In genomic region chr14:95318399-95318834, GRCh38 we compare ENCODE assay signal across 1 cellular context.
TF ChIP-seq lines count a peak whose summit lies in the region.

No MANE protein-coding gene starts in this region.

TF ChIP-seq in WTC11, 78 proteins besides CTCF, POLR2A, EP300 and RAD21 (continued from another document):
- TF ChIP-seq PREB (CRISPR knock-in tag; IDR thresholded peaks at IDR 0.05; ENCODE audit: borderline replicate concordance) (no peak), ZNF317 (CRISPR knock-in tag; IDR thresholded peaks at IDR 0.05; ENCODE audit: borderline replicate concordance, low read depth) (no peak), ZNF219 (CRISPR knock-in tag; IDR thresholded peaks at IDR 0.05; ENCODE audit: borderline replicate concordance) (no peak), SMAD3 (CRISPR knock-in tag; IDR thresholded peaks at IDR 0.05; ENCODE audit: borderline replicate concordance) (no peak), OVOL2 (CRISPR knock-in tag; IDR thresholded peaks at IDR 0.05; ENCODE audit: borderline replicate concordance) (no peak), CDX4 (CRISPR knock-in tag; IDR thresholded peaks at IDR 0.05; ENCODE audit: borderline replicate concordance) (no peak), MYBL2 (CRISPR knock-in tag; IDR thresholded peaks at IDR 0.05) (no peak), CBFB (CRISPR knock-in tag; IDR thresholded peaks at IDR 0.05; ENCODE audit: low read depth) (no peak), NFATC4 (CRISPR knock-in tag; IDR thresholded peaks at IDR 0.05) (no peak)
